Comparison of ENCODE assay signal across 1 cellular context in the genomic region with DNA sequence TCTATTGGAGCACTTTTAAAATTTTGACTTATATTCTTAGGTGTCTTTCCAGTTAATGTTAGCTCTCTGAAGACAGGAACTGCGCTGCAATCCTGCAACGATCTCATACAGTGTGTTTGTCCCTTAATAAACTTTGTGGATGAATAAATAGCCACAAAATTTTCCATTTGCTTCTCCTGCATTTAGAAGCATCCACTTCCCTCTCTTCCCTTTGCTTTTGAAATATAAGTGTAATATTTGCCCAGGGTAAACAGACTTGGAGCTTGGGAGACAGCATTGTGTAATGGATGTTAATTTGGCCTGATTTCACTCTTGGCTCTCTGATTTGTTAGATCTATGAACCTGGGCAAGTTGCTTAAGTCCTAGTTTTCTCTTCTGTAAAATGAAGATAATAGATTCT.
TF ChIP-seq lines count a peak whose summit lies in the region.

No MANE protein-coding gene starts in this region.

TF ChIP-seq in IMR-90, 13 proteins besides CTCF, POLR2A, EP300 and RAD21 (continued from another document):
- no peak for TF ChIP-seq NFE2L2 (IDR thresholded peaks at IDR 0.05; ENCODE audit: low read depth, low read length)
- TF ChIP-seq SMC3 (IDR thresholded peaks at IDR 0.05; ENCODE audit: low read depth, low read length) = no peak
- TF ChIP-seq, protein P1, sequence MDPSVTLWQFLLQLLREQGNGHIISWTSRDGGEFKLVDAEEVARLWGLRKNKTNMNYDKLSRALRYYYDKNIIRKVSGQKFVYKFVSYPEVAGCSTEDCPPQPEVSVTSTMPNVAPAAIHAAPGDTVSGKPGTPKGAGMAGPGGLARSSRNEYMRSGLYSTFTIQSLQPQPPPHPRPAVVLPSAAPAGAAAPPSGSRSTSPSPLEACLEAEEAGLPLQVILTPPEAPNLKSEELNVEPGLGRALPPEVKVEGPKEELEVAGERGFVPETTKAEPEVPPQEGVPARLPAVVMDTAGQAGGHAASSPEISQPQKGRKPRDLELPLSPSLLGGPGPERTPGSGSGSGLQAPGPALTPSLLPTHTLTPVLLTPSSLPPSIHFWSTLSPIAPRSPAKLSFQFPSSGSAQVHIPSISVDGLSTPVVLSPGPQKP (IDR thresholded peaks at IDR 0.05; ENCODE audit: borderline replicate concordance, low read depth, low read length) = no peak
- no peak for TF ChIP-seq MXI1 (IDR thresholded peaks at IDR 0.05; ENCODE audit: borderline replicate concordance, low read depth, low read length)
- TF ChIP-seq MAFK (IDR thresholded peaks at IDR 0.05; ENCODE audit: low read depth, low read length) = no peak
- no peak for TF ChIP-seq CEBPB (IDR thresholded peaks at IDR 0.05; ENCODE audit: low read depth, low read length)
- no peak for TF ChIP-seq MAZ (IDR thresholded peaks at IDR 0.05; ENCODE audit: borderline replicate concordance, low read depth, low read length)
- TF ChIP-seq CHD1 (IDR thresholded peaks at IDR 0.05; ENCODE audit: low read depth, low read length) = no peak
- no peak for TF ChIP-seq RFX5 (IDR thresholded peaks at IDR 0.05; ENCODE audit: low read depth, low read length)
- TF ChIP-seq, protein P2, sequence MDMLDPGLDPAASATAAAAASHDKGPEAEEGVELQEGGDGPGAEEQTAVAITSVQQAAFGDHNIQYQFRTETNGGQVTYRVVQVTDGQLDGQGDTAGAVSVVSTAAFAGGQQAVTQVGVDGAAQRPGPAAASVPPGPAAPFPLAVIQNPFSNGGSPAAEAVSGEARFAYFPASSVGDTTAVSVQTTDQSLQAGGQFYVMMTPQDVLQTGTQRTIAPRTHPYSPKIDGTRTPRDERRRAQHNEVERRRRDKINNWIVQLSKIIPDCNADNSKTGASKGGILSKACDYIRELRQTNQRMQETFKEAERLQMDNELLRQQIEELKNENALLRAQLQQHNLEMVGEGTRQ (IDR thresholded peaks at IDR 0.05; ENCODE audit: low read depth, low read length) = no peak
- TF ChIP-seq BHLHE40 (IDR thresholded peaks at IDR 0.05; ENCODE audit: low read depth, low read length) = no peak
